10 cellular contexts compared by ENCODE assay signal in the genomic region with DNA sequence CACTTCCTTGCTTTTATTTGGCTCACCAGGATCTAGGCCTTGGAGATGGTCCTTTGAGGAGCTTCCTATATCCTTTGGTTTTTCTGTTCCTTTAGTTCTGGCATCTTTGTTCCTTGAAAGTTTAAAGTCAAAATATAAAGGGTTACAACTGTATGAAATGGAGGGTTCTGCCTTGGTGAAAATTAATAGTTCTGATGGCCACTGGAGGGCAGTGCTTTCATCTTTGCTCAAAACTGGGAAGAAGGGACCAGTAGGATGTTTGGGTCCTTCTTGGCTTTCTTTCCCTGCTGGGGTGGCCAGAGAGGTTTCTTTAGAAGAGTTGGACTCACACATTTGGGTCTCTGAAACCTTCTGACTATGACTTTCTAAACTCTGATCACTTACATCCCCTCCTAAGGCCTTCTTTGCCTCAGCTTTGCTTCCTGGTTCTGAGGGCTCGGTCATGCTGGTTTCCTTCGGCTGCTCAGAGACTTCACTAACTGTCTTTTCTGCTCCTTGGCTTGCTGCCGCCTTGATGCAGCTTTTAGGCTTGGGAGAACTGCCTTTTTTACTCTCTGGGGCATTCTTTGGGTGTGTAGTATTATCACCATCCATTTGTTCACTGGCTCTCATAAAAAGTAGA. TPM values are rescaled to one million over a fixed set of nuclear protein-coding genes. Genes with fewer than 3 reads are reported as not detected.
DNase-seq lines count a peak whose midpoint lies in the region; ATAC-seq and TF ChIP-seq lines count a peak whose summit lies in the region.
"Had no signal": no experiment of that assay in that cellular context is flagged by ENCODE, and none has a peak within 500 bp of the region (broad histone marks: within the 10 kb centered on the region; RNA-seq: fewer than 3 reads in every experiment).

No MANE protein-coding gene starts in this region.

- H3K36me3 ChIP-seq in thoracic aorta = peaks cover 41% of the 10 kb centered on the region

- H3K4me3 Mint-ChIP-seq in activated T-cell treated with anti-CD3 and anti-CD28 coated beads, Interleukin-2, amount 50 U/mL, for 24 hours = no peak overlapping the region
- no peak overlapping the region for H3K4me3 Mint-ChIP-seq in activated T-cell treated with anti-CD3 and anti-CD28 coated beads, Interleukin-2, amount 50 U/mL, for 4 hours

- H3K9me3 Mint-ChIP-seq in activated T-cell treated with anti-CD3 and anti-CD28 coated beads, Interleukin-2, amount 50 U/mL, for 24 hours = no peaks in the 10 kb centered on the region
- no peaks in the 10 kb centered on the region for H3K9me3 Mint-ChIP-seq in activated T-cell treated with anti-CD3 and anti-CD28 coated beads, Interleukin-2, amount 50 U/mL, for 4 hours

- TF ChIP-seq CTCF in fibroblast of villous mesenchyme (IDR thresholded peaks at IDR 0.05; ENCODE audit: insufficient read depth, low read depth, low read length) = peak; percentile 53
- peak; percentile 9 for TF ChIP-seq CTCF in thoracic aorta (IDR thresholded peaks at IDR 0.05)

- no peaks in the 10 kb centered on the region for H3K27me3 Mint-ChIP-seq in activated T-cell treated with anti-CD3 and anti-CD28 coated beads, Interleukin-2, amount 50 U/mL, for 24 hours
- no peaks in the 10 kb centered on the region for H3K27me3 Mint-ChIP-seq in activated T-cell treated with anti-CD3 and anti-CD28 coated beads, Interleukin-2, amount 50 U/mL, for 4 hours (ENCODE audit: low read depth)

- H3K27ac ChIP-seq in thoracic aorta = no peak overlapping the region

- H3K9me3 ChIP-seq in thoracic aorta = no peaks in the 10 kb centered on the region

- H3K36me3 Mint-ChIP-seq in activated T-cell treated with anti-CD3 and anti-CD28 coated beads, Interleukin-2, amount 50 U/mL, for 24 hours (ENCODE audit: low read depth) = peaks cover 85% of the 10 kb centered on the region
- peaks cover 48% of the 10 kb centered on the region for H3K36me3 Mint-ChIP-seq in activated T-cell treated with anti-CD3 and anti-CD28 coated beads, Interleukin-2, amount 50 U/mL, for 4 hours (ENCODE audit: insufficient read depth)

- ATAC-seq in activated T-cell treated with anti-CD3 and anti-CD28 coated beads, Interleukin-2, amount 50 U/mL, for 4 hours = no peak
- no peak for ATAC-seq in thoracic aorta (ENCODE audit: insufficient number of reproducible peaks, low FRiP score, low read depth)

- no peak overlapping the region for H3K4me3 ChIP-seq in fibroblast of villous mesenchyme (ENCODE audit: low read depth, low read length)
- no peak overlapping the region for H3K4me3 ChIP-seq in thoracic aorta

- H3K4me1 Mint-ChIP-seq in activated T-cell treated with anti-CD3 and anti-CD28 coated beads, Interleukin-2, amount 50 U/mL, for 24 hours (ENCODE audit: low read depth) = peaks cover 12% of the 10 kb centered on the region
- H3K4me1 Mint-ChIP-seq in activated T-cell treated with anti-CD3 and anti-CD28 coated beads, Interleukin-2, amount 50 U/mL, for 4 hours (ENCODE audit: low read depth) = no peaks in the 10 kb centered on the region

- H3K4me1 ChIP-seq in thoracic aorta (ENCODE audit: control insufficient read depth in 1 of 2, low read depth in 2 of 2) = no peaks in the 10 kb centered on the region

- no peaks in the 10 kb centered on the region for H3K27me3 ChIP-seq in thoracic aorta (replicated peaks; ENCODE audit: insufficient read depth)

- no peak for DNase-seq in activated T-cell treated with anti-CD3 and anti-CD28 coated beads, Interleukin-2, amount 50 U/mL, for 24 hours
- no peak for DNase-seq in activated T-cell treated with anti-CD3 and anti-CD28 coated beads, Interleukin-2, amount 50 U/mL, for 4 hours
- DNase-seq in RKO (ENCODE audit: low spot score) = peak; percentile 15
- DNase-seq in fibroblast of villous mesenchyme (ENCODE audit: low read depth) = peak; percentile 42
- no peak for DNase-seq in thoracic aorta (ENCODE audit: low spot score)
- DNase-seq in foreskin melanocyte = no peak
- no peak for DNase-seq in stimulated activated CD4-positive, alpha-beta T cell treated with anti-CD3 and anti-CD28 coated beads, Interleukin-4, amount 100 ng/mL, for 4 hours
- DNase-seq in middle frontal gyrus (ENCODE audit: extremely low spot score, low spot score) = no peak
- DNase-seq: amniotic stem cell, GDM1 had no signal

- peak overlapping the region; percentile 5 for H3K27ac Mint-ChIP-seq in activated T-cell treated with anti-CD3 and anti-CD28 coated beads, Interleukin-2, amount 50 U/mL, for 24 hours

RNA-seq across cellular contexts. Expression of gene ITGA2B, which starts 10.9 kb away (rescaled TPM):
- total RNA-seq in activated T-cell treated with anti-CD3 and anti-CD28 coated beads, Interleukin-2, amount 50 U/mL, for 4 hours = 1 to 10 TPM in 2 of 3 donors, under 1 TPM in 1; 0.90 to 1.8 (median 1.1) TPM
- total RNA-seq in fibroblast of villous mesenchyme (under 0.01 TPM in 2 replicates), thoracic aorta (1 to 10 TPM in 1 of 2 donors, under 1 TPM in 1; 0.28 to 3.4 TPM)

RNA-seq across cellular contexts. Expression of gene FAM171A2, which starts 36.7 kb away (rescaled TPM):
- under 1 TPM; 0.24 to 0.33 (median 0.27) TPM for total RNA-seq in activated T-cell treated with anti-CD3 and anti-CD28 coated beads, Interleukin-2, amount 50 U/mL, for 4 hours
- 0.86 and 2.6 TPM in 2 replicates for total RNA-seq in fibroblast of villous mesenchyme
- under 1 TPM in 1 of 2 donors, not detected in 1; 0.63 TPM for total RNA-seq in thoracic aorta

RNA-seq across cellular contexts. Expression of gene GRN, which starts 55.2 kb away (rescaled TPM):
- total RNA-seq in activated T-cell treated with anti-CD3 and anti-CD28 coated beads, Interleukin-2, amount 50 U/mL, for 4 hours = 10 to 100 TPM; 32.0 to 39.5 (median 36.5) TPM
- total RNA-seq in fibroblast of villous mesenchyme (165 and 256 TPM in 2 replicates), thoracic aorta (100 to 1,000 TPM; 203 to 292 TPM)

Comparison
In these comparisons a context has a peak if more than half of its experiments do, and no peak if none do; other contexts are left out.
1. DNase-seq: peak in RKO (single experiment) and fibroblast of villous mesenchyme (single experiment); none in activated T-cell treated with anti-CD3 and anti-CD28 coated beads, Interleukin-2, amount 50 U/mL, for 24 hours (single experiment), activated T-cell treated with anti-CD3 and anti-CD28 coated beads, Interleukin-2, amount 50 U/mL, for 4 hours (single experiment), thoracic aorta (single experiment), foreskin melanocyte (single experiment), stimulated activated CD4-positive, alpha-beta T cell treated with anti-CD3 and anti-CD28 coated beads, Interleukin-4, amount 100 ng/mL, for 4 hours (0 of 2) and middle frontal gyrus (single experiment).